17 cellular contexts compared by ENCODE assay signal in the genomic region with DNA sequence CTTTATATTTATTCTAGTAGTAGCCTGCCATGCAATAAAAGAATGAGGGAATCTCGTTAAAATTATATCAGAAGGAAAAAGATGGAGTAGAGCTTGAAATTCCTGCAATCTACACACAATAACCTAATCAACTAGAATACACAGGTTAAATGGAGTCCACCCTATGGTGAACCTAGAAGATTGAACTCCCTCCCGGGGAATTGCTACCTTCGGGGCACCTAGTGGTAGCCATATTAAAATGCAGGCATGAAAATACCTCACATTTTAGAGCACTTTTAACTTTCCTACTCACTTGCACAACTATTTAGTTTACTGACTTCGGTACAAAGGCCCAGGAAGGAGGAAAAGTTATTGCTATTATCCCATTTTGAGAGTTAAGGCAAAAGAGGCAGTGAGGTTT.
DNase-seq lines count a peak whose midpoint lies in the region; ATAC-seq and TF ChIP-seq lines count a peak whose summit lies in the region.
"Had no signal": no experiment of that assay in that cellular context is flagged by ENCODE, and none has a peak within 500 bp of the region (broad histone marks: within the 10 kb centered on the region; RNA-seq: fewer than 3 reads in every experiment).

No MANE protein-coding gene starts in this region.

- H3K27ac Mint-ChIP-seq in chondrocyte (ENCODE audit: unreplicated experiment): no peak overlapping the region
- no peak overlapping the region for H3K27ac Mint-ChIP-seq in progenitor cell of endocrine pancreas
- H3K27ac Mint-ChIP-seq in activated CD8-positive, alpha-beta T cell treated with anti-CD3 and anti-CD28 coated beads, Interleukin-2, amount 10 ng/mL, durations not matched to agents 7 days and 5 days: no peak overlapping the region
- H3K27ac Mint-ChIP-seq: activated naive CD4-positive, alpha-beta T cell treated with anti-CD3 and anti-CD28 coated beads for 36 hours; CD4-positive, alpha-beta memory T cell; stimulated activated naive B cell treated with anti-CD40 and anti-IgM and Interleukin-4, amounts not matched to agents 10 μg/mL and 1 μg/mL and 100 μg/mL, for 72 hours; T-helper 17 cell had no signal

- H3K36me3 Mint-ChIP-seq in chondrocyte (ENCODE audit: low read depth): no peaks in the 10 kb centered on the region
- no peaks in the 10 kb centered on the region for H3K36me3 Mint-ChIP-seq in progenitor cell of endocrine pancreas (ENCODE audit: insufficient read depth)
- H3K36me3 Mint-ChIP-seq in activated CD8-positive, alpha-beta T cell treated with anti-CD3 and anti-CD28 coated beads, Interleukin-2, amount 10 ng/mL, durations not matched to agents 7 days and 5 days (ENCODE audit: low read depth): no peaks in the 10 kb centered on the region
- H3K36me3 Mint-ChIP-seq: CD4-positive, alpha-beta memory T cell; stimulated activated naive B cell treated with anti-CD40 and anti-IgM and Interleukin-4, amounts not matched to agents 10 μg/mL and 1 μg/mL and 100 μg/mL, for 72 hours had no signal

- peaks cover 5% of the 10 kb centered on the region for H3K27me3 Mint-ChIP-seq in chondrocyte (ENCODE audit: low read depth)
- peaks cover 3% of the 10 kb centered on the region for H3K27me3 Mint-ChIP-seq in progenitor cell of endocrine pancreas
- peaks cover 2% of the 10 kb centered on the region for H3K27me3 Mint-ChIP-seq in activated CD8-positive, alpha-beta T cell treated with anti-CD3 and anti-CD28 coated beads, Interleukin-2, amount 10 ng/mL, durations not matched to agents 7 days and 5 days (ENCODE audit: low read depth)

- no peaks in the 10 kb centered on the region for H3K4me1 Mint-ChIP-seq in chondrocyte (ENCODE audit: low read depth)
- H3K4me1 Mint-ChIP-seq in progenitor cell of endocrine pancreas (ENCODE audit: low read depth): peaks cover 4% of the 10 kb centered on the region
- H3K4me1 Mint-ChIP-seq in activated CD8-positive, alpha-beta T cell treated with anti-CD3 and anti-CD28 coated beads, Interleukin-2, amount 10 ng/mL, durations not matched to agents 7 days and 5 days (ENCODE audit: low read depth): no peaks in the 10 kb centered on the region
- H3K4me1 Mint-ChIP-seq: CD4-positive, alpha-beta memory T cell; T-helper 17 cell had no signal

- CTCF ChIA-PET in activated CD8-positive, alpha-beta T cell treated with anti-CD3 and anti-CD28 coated beads, Interleukin-2, amount 10 ng/mL, durations not matched to agents 7 days and 5 days (lab: Charles Lee): no interaction called here

- POLR2A ChIA-PET in activated CD8-positive, alpha-beta T cell treated with anti-CD3 and anti-CD28 coated beads, Interleukin-2, amount 10 ng/mL, durations not matched to agents 7 days and 5 days (lab: Charles Lee): interaction anchor here (0.7 kb wide), 1 partner anchor 206 kb away, joined by 4 read pairs; no protein-coding TSS in a partner anchor

- H3K4me3 Mint-ChIP-seq in chondrocyte (ENCODE audit: unreplicated experiment): no peak overlapping the region
- H3K4me3 Mint-ChIP-seq in progenitor cell of endocrine pancreas (ENCODE audit: low read depth): no peak overlapping the region
- no peak overlapping the region for H3K4me3 Mint-ChIP-seq in activated CD8-positive, alpha-beta T cell treated with anti-CD3 and anti-CD28 coated beads, Interleukin-2, amount 10 ng/mL, durations not matched to agents 7 days and 5 days
- H3K4me3 Mint-ChIP-seq: activated naive CD4-positive, alpha-beta T cell treated with anti-CD3 and anti-CD28 coated beads for 36 hours; CD4-positive, alpha-beta memory T cell; stimulated activated naive B cell treated with anti-CD40 and anti-IgM and Interleukin-4, amounts not matched to agents 10 μg/mL and 1 μg/mL and 100 μg/mL, for 72 hours; T-helper 17 cell had no signal

- ATAC-seq in activated CD8-positive, alpha-beta T cell treated with anti-CD3 and anti-CD28 coated beads, Interleukin-2, amount 10 ng/mL, durations not matched to agents 7 days and 5 days: no peak
- ATAC-seq in GM19397 (IDR thresholded peaks at IDR 0.05; ENCODE audit: unreplicated experiment): no peak
- ATAC-seq: left colon; mucosa of descending colon; stimulated activated naive B cell treated with anti-CD40 and anti-IgM and Interleukin-4, amounts not matched to agents 10 μg/mL and 1 μg/mL and 100 μg/mL, for 72 hours; T-helper 17 cell had no signal

- TF ChIP-seq CTCF in LNCAP (IDR thresholded peaks at IDR 0.05) (peak; percentile 23; the same call in 1 of the 2 replicates), chondrocyte (IDR thresholded peaks at IDR 0.05) (peak; percentile 29), progenitor cell of endocrine pancreas (IDR thresholded peaks at IDR 0.05; ENCODE audit: unreplicated experiment) (peak; percentile 39)

- H3K9me3 Mint-ChIP-seq in chondrocyte (ENCODE audit: low read depth) (no peaks in the 10 kb centered on the region), progenitor cell of endocrine pancreas (ENCODE audit: low read depth) (no peaks in the 10 kb centered on the region)
- no peaks in the 10 kb centered on the region for H3K9me3 Mint-ChIP-seq in activated CD8-positive, alpha-beta T cell treated with anti-CD3 and anti-CD28 coated beads, Interleukin-2, amount 10 ng/mL, durations not matched to agents 7 days and 5 days (ENCODE audit: insufficient read depth)
- H3K9me3 Mint-ChIP-seq: activated naive CD4-positive, alpha-beta T cell treated with anti-CD3 and anti-CD28 coated beads for 36 hours; CD4-positive, alpha-beta memory T cell; stimulated activated naive B cell treated with anti-CD40 and anti-IgM and Interleukin-4, amounts not matched to agents 10 μg/mL and 1 μg/mL and 100 μg/mL, for 72 hours had no signal

- DNase-seq in NCI-H82 (lab: John Stamatoyannopoulos, UW) (peak; percentile 23), NCI-H82 treated with DMSO at 0.1 percent for 48 hours (lab: John Stamatoyannopoulos, UW; ENCODE audit: unreplicated experiment) (no peak), chondrocyte (ENCODE audit: low spot score) (no peak), progenitor cell of endocrine pancreas (ENCODE audit: low spot score, unreplicated experiment) (no peak), NCI-H2171 (lab: John Stamatoyannopoulos, UW) (no peak)
- no peak for DNase-seq in activated CD8-positive, alpha-beta T cell treated with anti-CD3 and anti-CD28 coated beads, Interleukin-2, amount 10 ng/mL, durations not matched to agents 7 days and 5 days
- DNase-seq: activated CD8-positive, alpha-beta memory T cell treated with anti-CD3 and anti-CD28 coated beads, Interleukin-2, amount 50 U/mL, for 48 hours; activated naive CD4-positive, alpha-beta T cell treated with anti-CD3 and anti-CD28 coated beads for 36 hours; CD4-positive, alpha-beta memory T cell; KBM-7; left colon; mucosa of descending colon; NCI-H524 treated with DMSO at 0.1 percent for 48 hours; stimulated activated naive B cell treated with anti-CD40 and anti-IgM and Interleukin-4, amounts not matched to agents 10 μg/mL and 1 μg/mL and 100 μg/mL, for 72 hours; T-helper 17 cell had no signal
